ENCODE assay signal across 1 cellular context in the genomic region with DNA sequence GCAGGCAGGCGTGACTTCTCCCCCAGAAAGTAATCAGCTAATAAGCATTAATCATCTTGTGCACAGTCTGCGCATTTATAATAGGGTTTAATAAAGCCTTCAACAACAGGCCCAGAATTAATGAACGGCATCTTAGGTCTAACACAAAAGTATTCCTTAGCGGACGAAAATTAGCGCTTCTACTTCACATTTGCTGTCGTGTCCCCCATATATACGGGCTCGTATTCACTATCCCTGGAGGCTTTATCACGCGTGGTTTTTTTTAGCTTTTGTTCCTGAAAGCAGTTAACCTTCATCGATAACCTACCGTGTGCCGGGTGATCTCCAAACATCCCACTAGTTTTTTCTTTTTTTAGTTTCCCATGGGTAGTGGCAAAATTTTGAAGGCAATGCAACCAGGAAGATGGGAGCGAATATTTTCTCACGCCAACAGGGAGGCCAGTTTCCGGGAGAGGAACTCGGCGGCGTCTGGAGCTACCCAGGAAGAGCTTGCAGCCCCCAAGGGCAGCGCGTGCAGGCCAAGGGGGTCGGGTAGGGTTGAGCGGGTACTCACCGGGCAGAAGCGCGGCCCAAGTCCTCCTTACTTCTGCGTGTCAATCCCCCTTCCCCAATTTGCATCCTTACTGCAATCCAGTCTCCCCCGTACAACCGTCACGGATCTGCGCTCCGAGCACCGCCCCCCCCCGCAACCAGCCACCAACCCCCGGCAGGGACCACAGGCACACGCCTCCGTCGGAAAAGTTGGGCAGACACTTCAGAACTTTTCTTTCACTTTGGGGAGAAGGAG.
TF ChIP-seq lines count a peak whose summit lies in the region.

No MANE protein-coding gene starts in this region.

TF ChIP-seq in neural cell, 6 proteins besides CTCF, POLR2A, EP300 and RAD21 (continued from another document):
- no peak for TF ChIP-seq REST (IDR thresholded peaks at IDR 0.05; ENCODE audit: borderline replicate concordance)
- no peak for TF ChIP-seq POLR2AphosphoS5 (IDR thresholded peaks at IDR 0.05)
- TF ChIP-seq TAF1 (IDR thresholded peaks at IDR 0.05; ENCODE audit: low read depth), result no peak
- TF ChIP-seq SMC3 (conservative IDR thresholded peaks at IDR 0.05; ENCODE audit: poor library complexity), result no peak
- no peak for TF ChIP-seq EZH2 (IDR thresholded peaks at IDR 0.05; ENCODE audit: borderline replicate concordance, insufficient read depth, low read length, poor library complexity, severe bottlenecking)
